ENCODE assay signal across 23 cellular contexts in genomic region chr16:77431131-77431670, GRCh38. TPM values are rescaled to one million over a fixed set of nuclear protein-coding genes. Genes with fewer than 3 reads are reported as not detected.
DNase-seq lines count a peak whose midpoint lies in the region; ATAC-seq and TF ChIP-seq lines count a peak whose summit lies in the region.
"Had no signal": no experiment of that assay in that cellular context is flagged by ENCODE, and none has a peak within 500 bp of the region (broad histone marks: within the 10 kb centered on the region; RNA-seq: fewer than 3 reads in every experiment).

No MANE protein-coding gene starts in this region.

- H3K27ac ChIP-seq in cardiac muscle cell: no peak overlapping the region
- no peak overlapping the region for H3K27ac ChIP-seq in upper lobe of right lung
- H3K27ac ChIP-seq: ascending aorta, heart left ventricle, neutrophil had no signal

- H3K9me3 ChIP-seq in cardiac muscle cell (ENCODE audit: low read depth) (no peaks in the 10 kb centered on the region), upper lobe of right lung (no peaks in the 10 kb centered on the region)
- H3K9me3 ChIP-seq: ascending aorta, heart left ventricle, neutrophil had no signal

- H3K27me3 ChIP-seq in cardiac muscle cell (peaks cover 59% of the 10 kb centered on the region), upper lobe of right lung (peaks cover 52% of the 10 kb centered on the region)
- H3K27me3 ChIP-seq: ascending aorta had no signal

- H3K4me3 Mint-ChIP-seq in mesothelial cell of epicardium (peak overlapping the region; percentile 31), glutamatergic neuron (ENCODE audit: unreplicated experiment) (no peak overlapping the region)
- H3K4me3 Mint-ChIP-seq: activated naive CD4-positive, alpha-beta T cell treated with anti-CD3 and anti-CD28 coated beads, Interleukin-2, amount 50 U/mL, for 24 hours; CD4-positive, CD25-positive, alpha-beta regulatory T cell; stimulated activated naive CD8-positive, alpha-beta T cell treated with anti-CD3 and anti-CD28 coated beads, Interleukin-15, Interleukin-2, amounts not matched to agents 100 ng/mL and 50 ng/mL, for 24 hours had no signal

- H3K36me3 ChIP-seq in cardiac muscle cell: no peaks in the 10 kb centered on the region
- H3K36me3 ChIP-seq in upper lobe of right lung: no peaks in the 10 kb centered on the region
- H3K36me3 ChIP-seq: ascending aorta, heart left ventricle, neutrophil had no signal

- no peak for TF ChIP-seq CTCF in cardiac muscle cell (IDR thresholded peaks at IDR 0.05; ENCODE audit: low read depth, low read length)
- TF ChIP-seq CTCF in mesothelial cell of epicardium (IDR thresholded peaks at IDR 0.05; ENCODE audit: unreplicated experiment): no peak
- TF ChIP-seq CTCF in upper lobe of right lung (IDR thresholded peaks at IDR 0.05): no peak
- TF ChIP-seq CTCF in glutamatergic neuron (IDR thresholded peaks at IDR 0.05; ENCODE audit: partially characterized antibody, unreplicated experiment): no peak

- peak; percentile 2 to 20 for DNase-seq in cardiac muscle cell (ENCODE audit: low read depth in 1 of 2, low spot score in 1 of 2)
- no peak for DNase-seq in Right ventricle myocardium superior
- DNase-seq in astrocyte of the hippocampus (ENCODE audit: low read depth, low spot score): peak; percentile 59
- no peak for DNase-seq in mesothelial cell of epicardium (ENCODE audit: low spot score in 2 of 2, unreplicated experiment in 2 of 2)
- DNase-seq in upper lobe of right lung: no peak
- DNase-seq in glutamatergic neuron: no peak
- no peak for DNase-seq in DMS153 treated with DMSO at 0.1 percent for 48 hours (lab: John Stamatoyannopoulos, UW; ENCODE audit: unreplicated experiment)
- DNase-seq in COLO829 (ENCODE audit: low spot score): no peak
- DNase-seq: ACHN; CD4-positive, CD25-positive, alpha-beta regulatory T cell; DMS53; heart left ventricle; KG1; left ventricle myocardium superior; NCI-H1092; NCI-H2029; NCI-H510A treated with DMSO at 0.1 percent for 48 hours; stimulated activated CD4-positive, alpha-beta T cell treated with anti-CD3 and anti-CD28 coated beads, Interleukin-4, amount 100 ng/mL, for 24 hours had no signal

- H3K4me3 ChIP-seq in cardiac muscle cell (no peak overlapping the region), upper lobe of right lung (no peak overlapping the region)
- H3K4me3 ChIP-seq: ascending aorta, heart left ventricle had no signal

- peaks cover 51% of the 10 kb centered on the region for H3K4me1 Mint-ChIP-seq in mesothelial cell of epicardium
- H3K4me1 Mint-ChIP-seq in glutamatergic neuron (ENCODE audit: low read depth, unreplicated experiment): peaks cover 25% of the 10 kb centered on the region
- H3K4me1 Mint-ChIP-seq: activated naive CD4-positive, alpha-beta T cell treated with anti-CD3 and anti-CD28 coated beads, Interleukin-2, amount 50 U/mL, for 24 hours; CD4-positive, CD25-positive, alpha-beta regulatory T cell had no signal

- intact Hi-C loops in Right ventricle myocardium superior (cut with DNase I): no loop called here
- intact Hi-C loops in upper lobe of right lung (cut with DNase I): no loop called here

- H3K27me3 Mint-ChIP-seq in mesothelial cell of epicardium (ENCODE audit: low read depth) (peaks cover 33% of the 10 kb centered on the region), glutamatergic neuron (ENCODE audit: unreplicated experiment) (peaks cover 8% of the 10 kb centered on the region)

- H3K36me3 Mint-ChIP-seq in mesothelial cell of epicardium (peaks cover 13% of the 10 kb centered on the region), glutamatergic neuron (ENCODE audit: unreplicated experiment) (peaks cover 12% of the 10 kb centered on the region)
- H3K36me3 Mint-ChIP-seq: activated naive CD4-positive, alpha-beta T cell treated with anti-CD3 and anti-CD28 coated beads, Interleukin-2, amount 50 U/mL, for 24 hours; CD4-positive, CD25-positive, alpha-beta regulatory T cell had no signal

- H3K4me1 ChIP-seq in cardiac muscle cell (ENCODE audit: low read depth): no peaks in the 10 kb centered on the region
- no peaks in the 10 kb centered on the region for H3K4me1 ChIP-seq in upper lobe of right lung
- H3K4me1 ChIP-seq: ascending aorta had no signal

- H3K27ac Mint-ChIP-seq in mesothelial cell of epicardium (no peak overlapping the region), glutamatergic neuron (ENCODE audit: unreplicated experiment) (no peak overlapping the region)
- H3K27ac Mint-ChIP-seq: activated naive CD4-positive, alpha-beta T cell treated with anti-CD3 and anti-CD28 coated beads, Interleukin-2, amount 50 U/mL, for 24 hours; CD4-positive, CD25-positive, alpha-beta regulatory T cell; stimulated activated naive CD8-positive, alpha-beta T cell treated with anti-CD3 and anti-CD28 coated beads, Interleukin-15, Interleukin-2, amounts not matched to agents 100 ng/mL and 50 ng/mL, for 24 hours had no signal

- peaks cover 12% of the 10 kb centered on the region for H3K9me3 Mint-ChIP-seq in mesothelial cell of epicardium
- H3K9me3 Mint-ChIP-seq in glutamatergic neuron (ENCODE audit: unreplicated experiment): peaks cover 3% of the 10 kb centered on the region

- ATAC-seq in Right ventricle myocardium superior (ENCODE audit: poor library complexity) (no peak), upper lobe of right lung (no peak)
- ATAC-seq: heart left ventricle, left ventricle myocardium superior had no signal

RNA-seq across cellular contexts. Expression of gene ADAMTS18, which starts 3.6 kb away (rescaled TPM):
- total RNA-seq in cardiac muscle cell (0.06 and 0.67 TPM in 2 replicates), Right ventricle myocardium superior (not detected), mesothelial cell of epicardium (7.4 to 9.1 TPM (median 7.9 TPM) in 3 replicates), upper lobe of right lung (0.46 TPM), glutamatergic neuron (ENCODE audit: unreplicated experiment) (1.7 TPM)
- not detected in 2 replicates for polyA plus RNA-seq in cardiac muscle cell
- total RNA-seq: activated CD8-positive, alpha-beta memory T cell treated with anti-CD3 and anti-CD28 coated beads for 36 hours; ascending aorta; CD4-positive, CD25-positive, alpha-beta regulatory T cell; left ventricle myocardium superior had no signal
- polyA plus RNA-seq: CD4-positive, CD25-positive, alpha-beta regulatory T cell had no signal

Comparison
In these comparisons a context has a peak if more than half of its experiments do, and no peak if none do; other contexts are left out.
1. DNase-seq: peak in cardiac muscle cell (2 of 2) and astrocyte of the hippocampus (single experiment); none in Right ventricle myocardium superior (single experiment), mesothelial cell of epicardium (0 of 2), upper lobe of right lung (single experiment), glutamatergic neuron (single experiment), DMS153 treated with DMSO at 0.1 percent for 48 hours (single experiment) and COLO829 (single experiment).